In the genomic region with DNA sequence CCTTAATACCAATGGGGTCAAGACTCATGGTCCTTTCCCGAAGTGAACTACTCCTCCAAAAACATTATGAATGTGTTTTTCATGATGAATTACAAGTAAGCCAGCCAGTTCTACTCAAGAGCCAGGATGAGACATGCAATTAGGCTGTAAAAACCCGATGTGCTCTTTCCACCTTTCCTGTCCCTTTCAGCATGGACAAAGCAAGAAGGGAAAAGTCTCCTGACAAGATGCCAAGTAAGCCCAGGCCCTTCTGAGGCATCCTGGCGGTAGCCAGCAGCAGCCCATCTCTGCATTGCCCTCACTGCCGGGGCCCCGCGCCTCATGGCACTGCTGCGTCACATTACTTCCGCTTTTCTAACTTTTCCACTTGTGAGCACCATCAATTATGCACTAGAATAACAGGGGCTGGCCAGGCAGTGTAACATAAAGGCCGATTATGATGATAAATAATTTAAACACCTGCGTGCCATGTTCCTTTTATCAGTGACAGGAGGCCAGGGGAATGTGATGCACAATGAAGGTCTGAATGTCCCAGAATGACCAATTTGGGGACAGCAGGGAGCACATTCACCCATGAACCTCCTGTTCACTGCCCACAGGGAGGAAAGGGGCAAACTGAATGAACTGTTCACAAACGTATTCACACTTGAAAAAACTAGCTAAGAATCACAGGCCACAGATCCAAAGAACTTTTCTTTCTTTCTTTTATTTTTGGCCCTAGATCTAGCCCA, we compare ENCODE assay signal across 1 cellular context.
TF ChIP-seq lines count a peak whose summit lies in the region.

No MANE protein-coding gene starts in this region.

TF ChIP-seq in HEK293, 187 proteins besides CTCF, POLR2A, EP300 and RAD21 (continued from another document):
- TF ChIP-seq, protein P1, sequence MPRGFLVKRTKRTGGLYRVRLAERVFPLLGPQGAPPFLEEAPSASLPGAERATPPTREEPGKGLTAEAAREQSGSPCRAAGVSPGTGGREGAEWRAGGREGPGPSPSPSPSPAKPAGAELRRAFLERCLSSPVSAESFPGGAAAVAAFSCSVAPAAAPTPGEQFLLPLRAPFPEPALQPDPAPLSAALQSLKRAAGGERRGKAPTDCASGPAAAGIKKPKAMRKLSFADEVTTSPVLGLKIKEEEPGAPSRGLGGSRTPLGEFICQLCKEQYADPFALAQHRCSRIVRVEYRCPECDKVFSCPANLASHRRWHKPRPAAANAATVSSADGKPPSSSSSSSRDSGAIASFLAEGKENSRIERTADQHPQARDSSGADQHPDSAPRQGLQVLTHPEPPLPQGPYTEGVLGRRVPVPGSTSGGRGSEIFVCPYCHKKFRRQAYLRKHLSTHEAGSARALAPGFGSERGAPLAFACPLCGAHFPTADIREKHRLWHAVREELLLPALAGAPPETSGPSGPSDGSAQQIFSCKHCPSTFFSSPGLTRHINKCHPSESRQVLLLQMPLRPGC (tag by site-specific recombination; IDR thresholded peaks at IDR 0.05), result 0 out of 2 replicates have a peak, but pooled peaks have one; percentile 52
- TF ChIP-seq OSR2 (tag by site-specific recombination; IDR thresholded peaks at IDR 0.05) (peak; percentile 93), ZSCAN4 (tag by site-specific recombination; IDR thresholded peaks at IDR 0.05) (0 out of 2 replicates have a peak, but pooled peaks have one; percentile 16), ZNF10 (tag by site-specific recombination; IDR thresholded peaks at IDR 0.05) (0 out of 2 replicates have a peak, but pooled peaks have one; percentile 29), ZNF366 (tag by site-specific recombination; conservative IDR thresholded peaks at IDR 0.05) (peak; percentile 69), ZNF121 (tag by site-specific recombination; IDR thresholded peaks at IDR 0.05) (peak; percentile 88), ZNF19 (tag by site-specific recombination; IDR thresholded peaks at IDR 0.05; ENCODE audit: low read depth) (no peak), ZBTB21 (tag by site-specific recombination; IDR thresholded peaks at IDR 0.05) (peak; percentile 78), ZNF311 (tag by site-specific recombination; IDR thresholded peaks at IDR 0.05; ENCODE audit: borderline replicate concordance) (no peak), ZNF335 (tag by site-specific recombination; conservative IDR thresholded peaks at IDR 0.05) (peak; percentile 43)
